In the genomic region with DNA sequence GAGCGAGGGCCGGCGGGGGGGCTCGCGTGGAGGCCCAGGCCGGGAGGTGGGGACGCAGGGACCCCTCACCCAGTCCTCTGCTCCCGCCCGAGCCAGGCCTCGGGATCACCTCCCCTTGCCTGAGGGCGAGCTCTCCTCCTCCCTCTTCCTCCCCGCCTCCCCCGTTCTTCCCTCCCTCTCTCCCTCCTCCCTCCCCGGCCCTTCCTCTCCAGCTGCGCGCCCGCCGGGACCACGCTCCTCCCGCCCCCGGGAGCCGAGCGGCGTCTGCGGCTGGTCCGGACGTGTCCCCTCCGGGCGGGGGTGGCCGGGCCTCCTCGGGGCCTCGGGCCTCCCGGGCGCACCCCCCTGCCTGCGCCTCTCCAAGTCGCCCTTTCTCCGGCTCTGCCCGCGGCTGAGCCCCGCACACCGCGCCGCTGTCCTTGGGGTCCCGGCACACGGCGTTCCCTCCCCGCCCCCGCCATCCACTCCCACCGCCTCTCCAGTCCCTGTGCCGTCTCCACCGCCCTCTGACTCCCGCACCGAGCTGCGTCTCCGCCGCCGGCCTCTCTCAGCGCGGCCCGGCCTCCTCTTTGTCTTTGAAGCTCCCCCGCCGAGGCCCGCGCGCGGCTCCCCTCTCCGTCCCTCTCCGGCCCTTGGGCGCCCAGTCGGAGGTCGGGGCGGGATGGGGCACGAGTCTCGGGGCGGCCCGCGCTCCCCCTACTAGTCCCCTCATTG, we compare ENCODE assay signal across 13 cellular contexts. TPM values are rescaled to one million over a fixed set of nuclear protein-coding genes. Genes with fewer than 3 reads are reported as not detected.
DNase-seq lines count a peak whose midpoint lies in the region; ATAC-seq, FAIRE-seq and TF ChIP-seq lines count a peak whose summit lies in the region.
"Had no signal": no experiment of that assay in that cellular context is flagged by ENCODE, and none has a peak within 500 bp of the region (broad histone marks: within the 10 kb centered on the region; RNA-seq: fewer than 3 reads in every experiment).

No MANE protein-coding gene starts in this region.

- H3K27ac ChIP-seq in breast epithelium (no peak overlapping the region), iPS-18a (ENCODE audit: low read length) (no peak overlapping the region)

- H3K4me3 Mint-ChIP-seq in MCF 10A (ENCODE audit: unreplicated experiment) (no peak overlapping the region), type B pancreatic cell (peak overlapping the region; percentile 64)
- H3K4me3 Mint-ChIP-seq in activated CD4-positive, alpha-beta memory T cell treated with anti-CD3 and anti-CD28 coated beads for 36 hours, result no peak overlapping the region

- H3K9ac ChIP-seq in NT2/D1 (ENCODE audit: insufficient read length, low read depth) (peak overlapping the region; percentile 56), iPS-18a (ENCODE audit: low read length) (no peak overlapping the region)

- H3K9me3 Mint-ChIP-seq in MCF 10A (ENCODE audit: unreplicated experiment) (no peaks in the 10 kb centered on the region), type B pancreatic cell (no peaks in the 10 kb centered on the region)
- H3K9me3 Mint-ChIP-seq in activated CD4-positive, alpha-beta memory T cell treated with anti-CD3 and anti-CD28 coated beads for 36 hours, result no peaks in the 10 kb centered on the region
- H3K9me3 Mint-ChIP-seq: activated T-cell treated with anti-CD3 and anti-CD28 coated beads, Interleukin-2, amount 50 U/mL, for 72 hours had no signal

- H3K9me3 ChIP-seq in breast epithelium (no peaks in the 10 kb centered on the region), NT2/D1 (ENCODE audit: insufficient read depth, low read length) (no peaks in the 10 kb centered on the region), iPS-18a (ENCODE audit: control insufficient read depth, low read depth, low read length) (no peaks in the 10 kb centered on the region)

- ATAC-seq in GM18873 (IDR thresholded peaks at IDR 0.05; ENCODE audit: low FRiP score, unreplicated experiment), result no peak
- ATAC-seq: activated T-cell treated with anti-CD3 and anti-CD28 coated beads, Interleukin-2, amount 50 U/mL, for 72 hours had no signal

- H3K4me1 Mint-ChIP-seq in MCF 10A (ENCODE audit: insufficient read depth, unreplicated experiment) (no peaks in the 10 kb centered on the region), type B pancreatic cell (ENCODE audit: unreplicated experiment) (peaks cover 5% of the 10 kb centered on the region)
- H3K4me1 Mint-ChIP-seq in activated CD4-positive, alpha-beta memory T cell treated with anti-CD3 and anti-CD28 coated beads for 36 hours (ENCODE audit: low read depth), result peaks cover 8% of the 10 kb centered on the region

- no peaks in the 10 kb centered on the region for H3K36me3 ChIP-seq in breast epithelium
- H3K36me3 ChIP-seq in NT2/D1 (ENCODE audit: insufficient read depth, insufficient read length, low read length), result no peaks in the 10 kb centered on the region
- H3K36me3 ChIP-seq in iPS-18a (ENCODE audit: control insufficient read depth, low read depth, low read length), result no peaks in the 10 kb centered on the region

- POLR2A ChIA-PET in MCF 10A (lab: Yijun Ruan, JAX), result no interaction called here
- POLR2A ChIA-PET in activated CD4-positive, alpha-beta memory T cell treated with anti-CD3 and anti-CD28 coated beads for 36 hours (lab: Charles Lee), result no interaction called here

- H3K36me3 Mint-ChIP-seq in MCF 10A (ENCODE audit: insufficient read depth, unreplicated experiment), result peaks cover 6% of the 10 kb centered on the region
- H3K36me3 Mint-ChIP-seq in type B pancreatic cell, result no peaks in the 10 kb centered on the region
- peaks cover 12% of the 10 kb centered on the region for H3K36me3 Mint-ChIP-seq in activated CD4-positive, alpha-beta memory T cell treated with anti-CD3 and anti-CD28 coated beads for 36 hours

- CTCF ChIA-PET in MCF 10A (lab: Yijun Ruan, JAX), result no interaction called here
- CTCF ChIA-PET in activated CD4-positive, alpha-beta memory T cell treated with anti-CD3 and anti-CD28 coated beads for 36 hours (lab: Charles Lee), result no interaction called here

- peaks cover 5 to 81% of the 10 kb centered on the region in 2 donors for H3K27me3 ChIP-seq in breast epithelium
- peaks cover 79% of the 10 kb centered on the region for H3K27me3 ChIP-seq in NT2/D1 (ENCODE audit: insufficient read depth, insufficient read length)
- peaks cover 83% of the 10 kb centered on the region for H3K27me3 ChIP-seq in iPS-18a (ENCODE audit: control insufficient read depth, insufficient read depth, low read length)

- TF ChIP-seq CTCF in breast epithelium (IDR thresholded peaks at IDR 0.05) (no peak), MCF 10A (IDR thresholded peaks at IDR 0.05; ENCODE audit: unreplicated experiment) (no peak), type B pancreatic cell (conservative IDR thresholded peaks at IDR 0.05) (no peak)

- intact Hi-C loops in breast epithelium (cut with DNase I; ENCODE audit: low total_unique reads), result no loop called here
- intact Hi-C loops in MCF 10A (cut with micrococcal nuclease), result no loop called here
- intact Hi-C loops in activated CD4-positive, alpha-beta memory T cell treated with anti-CD3 and anti-CD28 coated beads for 36 hours (cut with micrococcal nuclease), result no loop called here

- peaks cover 0 to 4% of the 10 kb centered on the region in 2 donors for H3K4me1 ChIP-seq in breast epithelium
- H3K4me1 ChIP-seq in NT2/D1 (ENCODE audit: insufficient read depth, insufficient read length), result peaks cover 6% of the 10 kb centered on the region
- peaks cover 31% of the 10 kb centered on the region for H3K4me1 ChIP-seq in iPS-18a (ENCODE audit: control insufficient read depth, low read depth, low read length)

- H3K27ac Mint-ChIP-seq in MCF 10A (ENCODE audit: low read depth, unreplicated experiment) (no peak overlapping the region), type B pancreatic cell (no peak overlapping the region)
- H3K27ac Mint-ChIP-seq in activated CD4-positive, alpha-beta memory T cell treated with anti-CD3 and anti-CD28 coated beads for 36 hours, result no peak overlapping the region
- H3K27ac Mint-ChIP-seq: activated T-cell treated with anti-CD3 and anti-CD28 coated beads, Interleukin-2, amount 50 U/mL, for 72 hours had no signal

- BruUV-seq in MCF 10A (replicated peaks; lab: Mats Ljungman, UMichigan), result no TSS peak

- FAIRE-seq in GM12892 (lab: Jason Lieb, UNC), result no peak

- H3K27me3 Mint-ChIP-seq in MCF 10A (ENCODE audit: insufficient read depth, unreplicated experiment), result no peaks in the 10 kb centered on the region
- peaks cover 79% of the 10 kb centered on the region for H3K27me3 Mint-ChIP-seq in type B pancreatic cell
- peaks cover 61% of the 10 kb centered on the region for H3K27me3 Mint-ChIP-seq in activated CD4-positive, alpha-beta memory T cell treated with anti-CD3 and anti-CD28 coated beads for 36 hours

- peak overlapping the region in 2 of 3 donors; percentile 22 to 47 for H3K4me3 ChIP-seq in breast epithelium
- H3K4me3 ChIP-seq in NT2/D1 (ENCODE audit: insufficient read length, low read depth), result peak overlapping the region; percentile 26
- H3K4me3 ChIP-seq in iPS-18a (ENCODE audit: low read length), result peak overlapping the region; percentile 57

- no peak for TF ChIP-seq POLR2A in breast epithelium (IDR thresholded peaks at IDR 0.05)
- no peak for TF ChIP-seq POLR2A in GM12892 (IDR thresholded peaks at IDR 0.05; ENCODE audit: low read depth, low read length)

- DNase-seq in breast epithelium (ENCODE audit: low spot score in 2 of 2) (no peak), MCF 10A (ENCODE audit: unreplicated experiment) (no peak), NT2/D1 (ENCODE audit: low read depth, low spot score) (no peak), type B pancreatic cell (ENCODE audit: extremely low spot score, unreplicated experiment) (no peak), GM12892 (ENCODE audit: insufficient read length) (no peak)
- no peak for DNase-seq in activated CD4-positive, alpha-beta memory T cell treated with anti-CD3 and anti-CD28 coated beads for 36 hours
- DNase-seq: activated T-cell treated with anti-CD3 and anti-CD28 coated beads, Interleukin-2, amount 50 U/mL, for 72 hours; T1000 had no signal

RNA-seq across cellular contexts. Expression of gene SOX1, which starts 5.7 kb away (rescaled TPM):
- not detected for total RNA-seq in breast epithelium
- not detected in 2 replicates for total RNA-seq in MCF 10A (2022)
- total RNA-seq in type B pancreatic cell (ENCODE audit: low replicate concordance), result 0.17 and 1.3 TPM in 2 replicates
- not detected for polyA plus RNA-seq in GM12892 (2012; ENCODE audit: missing spikeins)
- not detected for total RNA-seq in activated CD4-positive, alpha-beta memory T cell treated with anti-CD3 and anti-CD28 coated beads for 36 hours
- total RNA-seq: dermis microvascular lymphatic vessel endothelial cell, kidney epithelial cell, renal cortical epithelial cell had no signal
